36 cellular contexts compared by ENCODE assay signal in the genomic region with DNA sequence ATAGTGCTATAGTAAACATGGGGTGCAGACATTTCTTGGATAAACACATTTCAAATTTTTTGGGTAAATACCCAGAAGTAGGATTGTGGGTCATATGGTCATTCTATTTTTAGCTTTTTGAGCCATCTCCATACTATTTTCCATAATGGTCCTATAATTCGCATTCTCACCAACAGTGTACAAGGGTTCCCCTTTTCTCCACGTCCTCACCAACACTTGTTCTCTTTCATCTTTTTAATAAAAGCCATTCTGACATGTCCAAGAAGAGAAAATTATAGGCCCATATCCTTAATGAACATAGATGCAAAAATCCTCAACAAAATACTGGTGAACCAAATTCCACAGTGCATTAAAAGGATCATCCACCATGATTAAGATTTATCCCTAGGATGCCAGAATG. TPM values are rescaled to one million over a fixed set of nuclear protein-coding genes. Genes with fewer than 3 reads are reported as not detected.
"Had no signal": no experiment of that assay in that cellular context is flagged by ENCODE, and none has a peak within 500 bp of the region (broad histone marks: within the 10 kb centered on the region; RNA-seq: fewer than 3 reads in every experiment).

No MANE protein-coding gene starts in this region.

- H3K9me3 ChIP-seq: MG63 had no signal

- H3K4me3 ChIP-seq: MG63 had no signal

- H3K36me3 ChIP-seq: MG63 had no signal

- DNase-seq: Karpas-422, Kasumi-1, MG63, MM.1S, NCI-H1048, NCI-H1092, NCI-H1092 treated with DMSO at 0.1 percent for 48 hours, NCI-H1105, NCI-H1105 treated with DMSO at 0.1 percent for 48 hours, NCI-H1417, NCI-H1417 treated with DMSO at 0.1 percent for 48 hours, NCI-H1436, NCI-H1436 treated with DMSO at 0.1 percent for 48 hours, NCI-H146, NCI-H1694, NCI-H1694 treated with DMSO at 0.1 percent for 48 hours, NCI-H187, NCI-H187 treated with DMSO at 0.1 percent for 48 hours, NCI-H1930, NCI-H2029, NCI-H2029 treated with DMSO at 0.1 percent for 48 hours, NCI-H2081, NCI-H2081 treated with DMSO at 0.1 percent for 48 hours, NCI-H2107, NCI-H2171, NCI-H2171 treated with DMSO at 0.1 percent for 48 hours, NCI-H2227 treated with DMSO at 0.1 percent for 48 hours, NCI-H226, NCI-H345, NCI-H446, NCI-H446 treated with DMSO at 0.1 percent for 48 hours, NCI-H510A, NCI-H510A treated with DMSO at 0.1 percent for 48 hours had no signal

RNA-seq across cellular contexts. Expression of gene STUM, which starts 8.9 kb away (rescaled TPM):
- total RNA-seq: LHCN-M2, M059J, NCI-H460 had no signal
